ENCODE assay signal across 17 cellular contexts in the genomic region with DNA sequence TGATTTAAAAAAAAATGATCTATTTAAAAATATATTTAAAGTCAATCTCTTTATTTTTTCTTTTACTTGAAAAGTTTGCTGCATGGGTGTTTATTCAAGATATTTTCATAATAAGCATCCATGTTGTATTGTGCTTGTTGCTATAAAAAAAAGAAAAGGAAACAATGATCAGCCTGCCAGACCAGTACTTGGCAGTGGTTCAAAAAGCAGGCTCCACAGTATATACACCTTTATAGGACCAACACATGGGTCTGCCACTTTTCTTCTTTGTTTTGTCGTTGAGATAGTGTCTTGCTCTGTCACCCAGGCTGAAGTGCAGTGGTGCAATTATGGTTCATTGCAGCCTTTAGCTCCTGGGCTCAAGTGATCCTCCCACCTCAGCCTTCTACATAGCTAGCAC.
DNase-seq lines count a peak whose midpoint lies in the region; ATAC-seq and TF ChIP-seq lines count a peak whose summit lies in the region.
"Had no signal": no experiment of that assay in that cellular context is flagged by ENCODE, and none has a peak within 500 bp of the region (broad histone marks: within the 10 kb centered on the region; RNA-seq: fewer than 3 reads in every experiment).

No MANE protein-coding gene starts in this region.

- CTCF ChIA-PET in activated CD4-positive, alpha-beta T cell treated with anti-CD3 and anti-CD28 coated beads for 36 hours (lab: Charles Lee): no interaction called here

- no peak overlapping the region for H3K4me3 ChIP-seq in BE2C (ENCODE audit: low read depth, low read length)
- no peak overlapping the region for H3K4me3 ChIP-seq in left ventricle myocardium inferior
- H3K4me3 ChIP-seq: K562 had no signal

- H3K27me3 Mint-ChIP-seq in activated CD4-positive, alpha-beta T cell treated with anti-CD3 and anti-CD28 coated beads for 36 hours: no peaks in the 10 kb centered on the region
- H3K27me3 Mint-ChIP-seq: B cell; CD4-positive, alpha-beta T cell had no signal

- no peaks in the 10 kb centered on the region for H3K4me1 Mint-ChIP-seq in activated CD4-positive, alpha-beta T cell treated with anti-CD3 and anti-CD28 coated beads for 36 hours
- H3K4me1 Mint-ChIP-seq: B cell had no signal

- H3K36me3 ChIP-seq in BE2C: no peaks in the 10 kb centered on the region
- H3K36me3 ChIP-seq in left ventricle myocardium inferior: no peaks in the 10 kb centered on the region

- TF ChIP-seq CTCF in BE2C (IDR thresholded peaks at IDR 0.05; ENCODE audit: low read depth, low read length): no peak
- TF ChIP-seq CTCF in left ventricle myocardium inferior (IDR thresholded peaks at IDR 0.05; ENCODE audit: borderline replicate concordance): no peak

- no peaks in the 10 kb centered on the region for H3K36me3 Mint-ChIP-seq in activated CD4-positive, alpha-beta T cell treated with anti-CD3 and anti-CD28 coated beads for 36 hours (ENCODE audit: low read depth)

- no peak overlapping the region for H3K27ac Mint-ChIP-seq in activated CD4-positive, alpha-beta T cell treated with anti-CD3 and anti-CD28 coated beads for 36 hours
- H3K27ac Mint-ChIP-seq: B cell; CD4-positive, alpha-beta T cell had no signal

- DNase-seq in DMS53 (lab: John Stamatoyannopoulos, UW): peak; percentile 31
- no peak for DNase-seq in DMS53 treated with DMSO at 0.1 percent for 48 hours (lab: John Stamatoyannopoulos, UW; ENCODE audit: unreplicated experiment)
- peak; percentile 60 for DNase-seq in BE2C
- DNase-seq in NCI-H1105 (lab: John Stamatoyannopoulos, UW): peak; percentile 38
- DNase-seq in NCI-H774 (lab: John Stamatoyannopoulos, UW): peak; percentile 12
- DNase-seq in activated CD4-positive, alpha-beta T cell treated with anti-CD3 and anti-CD28 coated beads for 36 hours: no peak
- no peak for DNase-seq in left ventricle myocardium inferior
- DNase-seq in left ventricle myocardium superior: no peak
- DNase-seq: CD4-positive, alpha-beta T cell; GOT3; NCI-H1048; NCI-H510A treated with DMSO at 0.1 percent for 48 hours; SIG-M5; SW 1271 had no signal

- H3K27me3 ChIP-seq in BE2C (no peaks in the 10 kb centered on the region), left ventricle myocardium inferior (ENCODE audit: low read depth) (no peaks in the 10 kb centered on the region)

- H3K4me1 ChIP-seq in BE2C (peaks cover 54% of the 10 kb centered on the region), left ventricle myocardium inferior (peaks cover 29% of the 10 kb centered on the region)

- POLR2A ChIA-PET in activated CD4-positive, alpha-beta T cell treated with anti-CD3 and anti-CD28 coated beads for 36 hours (lab: Charles Lee): no interaction called here

- intact Hi-C loops in activated CD4-positive, alpha-beta T cell treated with anti-CD3 and anti-CD28 coated beads for 36 hours (cut with DNase I, micrococcal nuclease): no loop called here
- intact Hi-C loops in left ventricle myocardium inferior (cut with micrococcal nuclease) (no loop called here), left ventricle myocardium superior (cut with micrococcal nuclease) (no loop called here)

- no peak for ATAC-seq in activated CD4-positive, alpha-beta T cell treated with anti-CD3 and anti-CD28 coated beads for 36 hours
- ATAC-seq in left ventricle myocardium superior: no peak
- ATAC-seq: K562 had no signal

- no peak overlapping the region for H3K27ac ChIP-seq in left ventricle myocardium inferior (replicated peaks)
- H3K27ac ChIP-seq: 22Rv1 had no signal

- no peak overlapping the region for H3K4me3 Mint-ChIP-seq in activated CD4-positive, alpha-beta T cell treated with anti-CD3 and anti-CD28 coated beads for 36 hours
- H3K4me3 Mint-ChIP-seq: B cell; CD4-positive, alpha-beta T cell had no signal

- H3K9me3 Mint-ChIP-seq in activated CD4-positive, alpha-beta T cell treated with anti-CD3 and anti-CD28 coated beads for 36 hours (ENCODE audit: low read depth): no peaks in the 10 kb centered on the region

- no peaks in the 10 kb centered on the region for H3K9me3 ChIP-seq in BE2C
- no peaks in the 10 kb centered on the region for H3K9me3 ChIP-seq in left ventricle myocardium inferior (replicated peaks)

Comparison
In these comparisons a context has a peak if more than half of its experiments do, and no peak if none do; other contexts are left out.
1. DNase-seq: peak in DMS53 (single experiment), BE2C (single experiment), NCI-H1105 (single experiment) and NCI-H774 (single experiment); none in DMS53 treated with DMSO at 0.1 percent for 48 hours (single experiment), activated CD4-positive, alpha-beta T cell treated with anti-CD3 and anti-CD28 coated beads for 36 hours (single experiment), left ventricle myocardium inferior (single experiment) and left ventricle myocardium superior (single experiment).